9 cellular contexts compared by ENCODE assay signal in genomic region chr12:124747426-124748161, GRCh38.
A peak's percentile ranks its signal among the peaks of the same experiment; 100 is the strongest.
DNase-seq lines count a peak whose midpoint lies in the region; ATAC-seq and TF ChIP-seq lines count a peak whose summit lies in the region.
"Had no signal": no experiment of that assay in that cellular context is flagged by ENCODE, and none has a peak within 500 bp of the region (broad histone marks: within the 10 kb centered on the region; RNA-seq: fewer than 3 reads in every experiment).

No MANE protein-coding gene starts in this region.

- peak overlapping the region; percentile 53 for H3K4me2 ChIP-seq in PC-9

- H3K27ac ChIP-seq in PC-9 = peak overlapping the region; percentile 60
- H3K27ac ChIP-seq: 22Rv1 had no signal

- H3K36me3 ChIP-seq in PC-9 (ENCODE audit: low read depth) = no peaks in the 10 kb centered on the region

- no peaks in the 10 kb centered on the region for H3K27me3 ChIP-seq in PC-9 (ENCODE audit: insufficient read depth, low read depth)

- POLR2A ChIA-PET in PC-9 (lab: Charles Lee; ENCODE audit: unreplicated experiment) = no interaction called here

- ATAC-seq in GM19395 (IDR thresholded peaks at IDR 0.05; ENCODE audit: unreplicated experiment) = no peak
- ATAC-seq in GM21360 (IDR thresholded peaks at IDR 0.05; ENCODE audit: unreplicated experiment) = no peak

- TF ChIP-seq CTCF in PC-9 (conservative IDR thresholded peaks at IDR 0.05) = no peak
- no peak for TF ChIP-seq CTCF in fibroblast of pulmonary artery (IDR thresholded peaks at IDR 0.05; ENCODE audit: low read length, missing control alignments)

- intact Hi-C loops in PC-9 (cut with micrococcal nuclease; ENCODE audit: unreplicated experiment) = no loop called here

- H3K4me3 ChIP-seq in PC-9 = no peak overlapping the region
- H3K4me3 ChIP-seq in fibroblast of pulmonary artery (replicated peaks; ENCODE audit: low read depth, low read length) = no peak overlapping the region

- no TSS peak for BruUV-seq in PC-9 (replicated peaks; lab: Mats Ljungman, UMichigan)

- H3K9me2 ChIP-seq in PC-9 (ENCODE audit: insufficient read depth) = no peaks in the 10 kb centered on the region

- no peak overlapping the region for H2AFZ ChIP-seq in PC-9

- peak; percentile 52 for DNase-seq in NCI-H82 (lab: John Stamatoyannopoulos, UW)
- DNase-seq in NCI-H82 treated with DMSO at 0.1 percent for 48 hours (lab: John Stamatoyannopoulos, UW; ENCODE audit: unreplicated experiment) = no peak
- DNase-seq in PC-9 = peak in 1 of 2 experiments; percentile 94
- DNase-seq in fibroblast of pulmonary artery (ENCODE audit: low read depth) = peak; percentile 86
- peak; percentile 82 for DNase-seq in stromal cell of bone marrow (ENCODE audit: low read depth)
- DNase-seq in globus pallidus (ENCODE audit: low spot score) = no peak

- peaks cover 49% of the 10 kb centered on the region; the same call in 1 of the 2 replicates for H3F3A ChIP-seq in PC-9 (ENCODE audit: insufficient read depth, low read depth)

- no peaks in the 10 kb centered on the region for H3K9me3 ChIP-seq in PC-9 (ENCODE audit: insufficient read depth, low read depth)

- H3K79me2 ChIP-seq in PC-9 (ENCODE audit: low read depth) = no peaks in the 10 kb centered on the region

- CTCF ChIA-PET in PC-9 (lab: Charles Lee) = interaction anchor here (0.7 kb wide), 1 partner anchor 15 kb away, joined by 3 read pairs; no protein-coding TSS in a partner anchor

- no peaks in the 10 kb centered on the region for H4K20me1 ChIP-seq in PC-9 (ENCODE audit: insufficient read depth)

- peaks cover 25% of the 10 kb centered on the region for H3K4me1 ChIP-seq in PC-9 (replicated peaks; ENCODE audit: insufficient read depth)

Comparison
In these comparisons a context has a peak if more than half of its experiments do, and no peak if none do; other contexts are left out.
1. DNase-seq: peak in NCI-H82 (single experiment), fibroblast of pulmonary artery (single experiment) and stromal cell of bone marrow (single experiment); none in NCI-H82 treated with DMSO at 0.1 percent for 48 hours (single experiment) and globus pallidus (single experiment).